8 cellular contexts compared by ENCODE assay signal in genomic region chr4:94534401-94535312, GRCh38.
DNase-seq lines count a peak whose midpoint lies in the region; ATAC-seq and TF ChIP-seq lines count a peak whose summit lies in the region.

No MANE protein-coding gene starts in this region.

- H3K27ac ChIP-seq in esophagus (ENCODE audit: low read depth in 2 of 2, low read length in 1 of 2) (peak overlapping the region; percentile 69 to 91), PC-3 (ENCODE audit: low read length) (no peak overlapping the region)

- TF ChIP-seq CTCF in PC-3 (conservative IDR thresholded peaks at IDR 0.05; ENCODE audit: low read depth, low read length), result no peak

- ATAC-seq in GM21528 (IDR thresholded peaks at IDR 0.05; ENCODE audit: low FRiP score, unreplicated experiment) (peak; percentile 94), PC-3 (no peak)
- peak; percentile 91 for ATAC-seq in stimulated activated memory B cell treated with anti-CD40 and anti-IgM and Interleukin-4, amounts not matched to agents 10 μg/mL and 1 μg/mL and 100 μg/mL, for 72 hours

- no peak overlapping the region for H3K9ac ChIP-seq in PC-3 (ENCODE audit: low read length)

- peaks cover 3% of the 10 kb centered on the region for H3K36me3 Mint-ChIP-seq in stimulated activated memory B cell treated with anti-CD40 and anti-IgM and Interleukin-4, amounts not matched to agents 10 μg/mL and 1 μg/mL and 100 μg/mL, for 72 hours

- H3K4me1 ChIP-seq in esophagus (ENCODE audit: control insufficient read depth in 2 of 2, insufficient read depth in 2 of 2, low read length in 1 of 2), result peaks cover 0 to 3% of the 10 kb centered on the region in 2 donors
- peaks cover 22% of the 10 kb centered on the region for H3K4me1 ChIP-seq in PC-3 (ENCODE audit: insufficient read depth, low read length)

- H3K27me3 Mint-ChIP-seq in stimulated activated memory B cell treated with anti-CD40 and anti-IgM and Interleukin-4, amounts not matched to agents 10 μg/mL and 1 μg/mL and 100 μg/mL, for 72 hours, result no peaks in the 10 kb centered on the region

- DNase-seq in ELF-1 (ENCODE audit: low read depth, low spot score) (peak; percentile 18), HT-29 (ENCODE audit: low spot score) (peak; percentile 54), A172 (ENCODE audit: low spot score) (no peak), PC-3 (no peak), NCI-H82 (lab: John Stamatoyannopoulos, UW) (no peak)

- H3K4me3 ChIP-seq in esophagus (ENCODE audit: low read depth in 1 of 2, low read length in 2 of 2) (no peak overlapping the region), PC-3 (ENCODE audit: low read length) (no peak overlapping the region)

- intact Hi-C loops in PC-3 (cut with micrococcal nuclease), result no loop called here

- no peaks in the 10 kb centered on the region for H3F3A ChIP-seq in PC-3 (ENCODE audit: low read length, unreplicated experiment)

- H4K20me1 ChIP-seq in PC-3 (ENCODE audit: low read length), result no peaks in the 10 kb centered on the region

- H3K36me3 ChIP-seq in esophagus (ENCODE audit: control insufficient read depth in 2 of 2, insufficient read depth in 2 of 2, low read length in 1 of 2) (no peaks in the 10 kb centered on the region), PC-3 (ENCODE audit: low read depth, low read length) (no peaks in the 10 kb centered on the region)

- peaks cover 38% of the 10 kb centered on the region for H3K79me2 ChIP-seq in PC-3 (ENCODE audit: low read length)

- CTCF ChIA-PET in PC-3 (lab: Charles Lee), result no interaction called here

- no peak overlapping the region for H2AFZ ChIP-seq in PC-3 (ENCODE audit: low read length)

- H3K9me2 ChIP-seq in PC-3 (replicated peaks; ENCODE audit: low read length), result no peaks in the 10 kb centered on the region

- no peak overlapping the region; the same call in 1 of the 2 replicates for H3K4me2 ChIP-seq in PC-3 (ENCODE audit: low read length)

- H3K27ac Mint-ChIP-seq in stimulated activated memory B cell treated with anti-CD40 and anti-IgM and Interleukin-4, amounts not matched to agents 10 μg/mL and 1 μg/mL and 100 μg/mL, for 72 hours, result no peak overlapping the region

- no TSS peak for BruUV-seq in PC-3 (replicated peaks; lab: Mats Ljungman, UMichigan)

- H3K4me3 Mint-ChIP-seq in stimulated activated memory B cell treated with anti-CD40 and anti-IgM and Interleukin-4, amounts not matched to agents 10 μg/mL and 1 μg/mL and 100 μg/mL, for 72 hours, result no peak overlapping the region

- POLR2A ChIA-PET in PC-3 (lab: Charles Lee; ENCODE audit: unreplicated experiment), result no interaction called here

- no peaks in the 10 kb centered on the region for H3K9me3 ChIP-seq in esophagus (ENCODE audit: control insufficient read depth in 2 of 2, insufficient read depth in 1 of 2, low read depth in 1 of 2, low read length in 1 of 2)
- H3K9me3 ChIP-seq in PC-3 (ENCODE audit: low read length), result no peaks in the 10 kb centered on the region

- WGBS in esophagus, 2 donors, result 41 to 47% methylated on average over 5 of the region's 5 CpGs

- peaks cover 29% of the 10 kb centered on the region for H3K4me1 Mint-ChIP-seq in stimulated activated memory B cell treated with anti-CD40 and anti-IgM and Interleukin-4, amounts not matched to agents 10 μg/mL and 1 μg/mL and 100 μg/mL, for 72 hours

- no peaks in the 10 kb centered on the region for H3K9me3 Mint-ChIP-seq in stimulated activated memory B cell treated with anti-CD40 and anti-IgM and Interleukin-4, amounts not matched to agents 10 μg/mL and 1 μg/mL and 100 μg/mL, for 72 hours

- H3K27me3 ChIP-seq in esophagus (ENCODE audit: control insufficient read depth in 1 of 2, insufficient read depth in 2 of 2, low read length in 2 of 2) (no peaks in the 10 kb centered on the region), PC-3 (ENCODE audit: low read length) (no peaks in the 10 kb centered on the region)

Comparison
In these comparisons a context has a peak if more than half of its experiments do, and no peak if none do; other contexts are left out.
1. DNase-seq: peak in ELF-1 (single experiment) and HT-29 (single experiment); none in A172 (single experiment), PC-3 (single experiment) and NCI-H82 (single experiment).